Comparison of ENCODE assay signal across 8 cellular contexts in genomic region chr17:29615492-29616299, GRCh38. TPM values are rescaled to one million over a fixed set of nuclear protein-coding genes. Genes with fewer than 3 reads are reported as not detected.
DNase-seq lines count a peak whose midpoint lies in the region; ATAC-seq and TF ChIP-seq lines count a peak whose summit lies in the region.

No MANE protein-coding gene starts in this region.

- H3K27me3 ChIP-seq in effector memory CD4-positive, alpha-beta T cell (replicated peaks; ENCODE audit: control insufficient read depth, insufficient read depth, low read length, poor library complexity, severe bottlenecking) = no peaks in the 10 kb centered on the region

- no peaks in the 10 kb centered on the region for H3K9me3 ChIP-seq in HEK293 (ENCODE audit: control insufficient read depth, insufficient read depth, low read depth, low read length)
- no peaks in the 10 kb centered on the region for H3K9me3 ChIP-seq in effector memory CD4-positive, alpha-beta T cell (ENCODE audit: control insufficient read depth, low read length)

- DNase-seq in DMS153 treated with DMSO at 0.1 percent for 48 hours (lab: John Stamatoyannopoulos, UW; ENCODE audit: unreplicated experiment) (peak; percentile 80), NCI-H460 (ENCODE audit: extremely low read depth, low read depth) (peak; percentile 58), lung microvascular endothelial cell (ENCODE audit: low read depth in 2 of 2) (peak; percentile 87 to 90), NCI-H2227 treated with DMSO at 0.1 percent for 48 hours (lab: John Stamatoyannopoulos, UW) (no peak)
- DNase-seq in activated CD8-positive, alpha-beta memory T cell treated with anti-CD3 and anti-CD28 coated beads, Interleukin-2, amount 10 ng/mL, durations not matched to agents 7 days and 5 days = peak; percentile 92
- DNase-seq in effector memory CD4-positive, alpha-beta T cell = peak; percentile 82 to 85 (median 83)
- peak in 2 of 3 experiments; percentile 74 to 76 for DNase-seq in stimulated activated CD4-positive, alpha-beta T cell treated with anti-CD3 and anti-CD28 coated beads, TNF-alpha, amount 100 ng/mL, for 4 hours (ENCODE audit: low read depth in 3 of 3)

- H3K36me3 Mint-ChIP-seq in activated CD8-positive, alpha-beta memory T cell treated with anti-CD3 and anti-CD28 coated beads, Interleukin-2, amount 10 ng/mL, durations not matched to agents 7 days and 5 days = no peaks in the 10 kb centered on the region

- H3K27ac ChIP-seq in HEK293 (ENCODE audit: extremely low read depth, low read depth, low read length) = no peak overlapping the region
- H3K27ac ChIP-seq in effector memory CD4-positive, alpha-beta T cell (ENCODE audit: insufficient read depth, low read length, poor library complexity, severe bottlenecking) = peak overlapping the region; percentile 60

- no peak overlapping the region for H3K4me3 ChIP-seq in HEK293 (ENCODE audit: low read depth, low read length)
- peak overlapping the region; percentile 68 for H3K4me3 ChIP-seq in effector memory CD4-positive, alpha-beta T cell (ENCODE audit: insufficient read depth, low read depth, low read length, poor library complexity, severe bottlenecking)

- H3K27ac Mint-ChIP-seq in activated CD8-positive, alpha-beta memory T cell treated with anti-CD3 and anti-CD28 coated beads, Interleukin-2, amount 10 ng/mL, durations not matched to agents 7 days and 5 days = peak overlapping the region; percentile 95

- H3K36me3 ChIP-seq in HEK293 (ENCODE audit: control insufficient read depth in 2 of 2, insufficient read depth in 1 of 2, low read length in 2 of 2) = peaks cover 0 to 36% of the 10 kb centered on the region in 2 experiments; a peak in 1 of 3 replicates
- no peaks in the 10 kb centered on the region for H3K36me3 ChIP-seq in effector memory CD4-positive, alpha-beta T cell (ENCODE audit: control insufficient read depth, insufficient read depth, low read length)

- H3K4me1 ChIP-seq in HEK293 (ENCODE audit: control insufficient read depth, insufficient read depth, low read length) = peaks cover 4% of the 10 kb centered on the region; the same call in 1 of the 2 replicates
- H3K4me1 ChIP-seq in effector memory CD4-positive, alpha-beta T cell (ENCODE audit: control insufficient read depth, insufficient read depth, low read length, poor library complexity, severe bottlenecking) = peaks cover 57% of the 10 kb centered on the region

- peaks cover 44% of the 10 kb centered on the region for H3K4me1 Mint-ChIP-seq in activated CD8-positive, alpha-beta memory T cell treated with anti-CD3 and anti-CD28 coated beads, Interleukin-2, amount 10 ng/mL, durations not matched to agents 7 days and 5 days

- peak overlapping the region; percentile 80 for H3K4me3 Mint-ChIP-seq in activated CD8-positive, alpha-beta memory T cell treated with anti-CD3 and anti-CD28 coated beads, Interleukin-2, amount 10 ng/mL, durations not matched to agents 7 days and 5 days

- POLR2A ChIA-PET in HEK293 (lab: Yijun Ruan, JAX) = interaction anchor here (0.8 kb wide), 1 partner anchor 41 kb away, joined by 3 read pairs; no protein-coding TSS in a partner anchor

- no peaks in the 10 kb centered on the region for H3K9me3 Mint-ChIP-seq in activated CD8-positive, alpha-beta memory T cell treated with anti-CD3 and anti-CD28 coated beads, Interleukin-2, amount 10 ng/mL, durations not matched to agents 7 days and 5 days (ENCODE audit: low read depth)

- peak; percentile 66 for ATAC-seq in activated CD8-positive, alpha-beta memory T cell treated with anti-CD3 and anti-CD28 coated beads, Interleukin-2, amount 10 ng/mL, durations not matched to agents 7 days and 5 days

- CTCF ChIA-PET in HEK293 (lab: Yijun Ruan, JAX) = interaction anchor here (0.6 to 1.5 kb wide), 4 partner anchors 9 to 150 kb away, joined by 3 to 5 read pairs (median 4); no protein-coding TSS in a partner anchor
- CTCF ChIA-PET in activated CD8-positive, alpha-beta memory T cell treated with anti-CD3 and anti-CD28 coated beads, Interleukin-2, amount 10 ng/mL, durations not matched to agents 7 days and 5 days (lab: Charles Lee) = interaction anchor here (0.7 to 24.4 kb wide), 18 partner anchors 11 to 492 kb away, joined by 3 to 458 read pairs (median 5); partner anchors contain the start of genes ABHD15, ANKRD13B, MYO18A and NUFIP2

- TF ChIP-seq CTCF in HEK293 (tag by site-specific recombination; IDR thresholded peaks at IDR 0.05) = no peak

- H3K27me3 Mint-ChIP-seq in activated CD8-positive, alpha-beta memory T cell treated with anti-CD3 and anti-CD28 coated beads, Interleukin-2, amount 10 ng/mL, durations not matched to agents 7 days and 5 days = peaks cover 12% of the 10 kb centered on the region

TF ChIP-seq in HEK293, 187 proteins besides CTCF, POLR2A, EP300 and RAD21:
- TF ChIP-seq GLI4 (tag by site-specific recombination; IDR thresholded peaks at IDR 0.05) (no peak), GLI2 (tag by site-specific recombination; IDR thresholded peaks at IDR 0.05; ENCODE audit: borderline replicate concordance, low read depth) (no peak), ZNF555 (tag by site-specific recombination; conservative IDR thresholded peaks at IDR 0.05) (no peak), ZNF660 (tag by site-specific recombination; IDR thresholded peaks at IDR 0.05) (no peak), KLF8 (tag by site-specific recombination; IDR thresholded peaks at IDR 0.05) (peak; percentile 75), ZNF362 (tag by site-specific recombination; IDR thresholded peaks at IDR 0.05) (no peak), IKZF3 (tag by site-specific recombination; IDR thresholded peaks at IDR 0.05) (no peak), ZNF138 (tag by site-specific recombination; IDR thresholded peaks at IDR 0.05; ENCODE audit: borderline replicate concordance) (no peak), BCL11B (tag by site-specific recombination; IDR thresholded peaks at IDR 0.05; ENCODE audit: low read depth) (no peak), ZNF449 (tag by site-specific recombination; IDR thresholded peaks at IDR 0.05) (0 out of 2 replicates have a peak, but pooled peaks have one; percentile 17), KLF1 (tag by site-specific recombination; IDR thresholded peaks at IDR 0.05) (peak; percentile 92), ZNF623 (tag by site-specific recombination; IDR thresholded peaks at IDR 0.05) (no peak), GFI1B (tag by site-specific recombination; IDR thresholded peaks at IDR 0.05) (no peak), ZFP3 (tag by site-specific recombination; IDR thresholded peaks at IDR 0.05; ENCODE audit: low read depth) (no peak)

RNA-seq across cellular contexts. Expression of gene CORO6, which starts 7.0 kb away (rescaled TPM):
- total RNA-seq in NCI-H460 (2014; rRNA removed; shearing (Covaris generic)) = 0.63 and 0.87 TPM in 2 replicates
- polyA plus RNA-seq in NCI-H460 (2014; cell fraction: nucleus; rRNA removed) = 18.3 and 20.4 TPM in 2 replicates
- 1 to 10 TPM; 2.7 to 7.0 TPM for total RNA-seq in activated CD8-positive, alpha-beta memory T cell treated with anti-CD3 and anti-CD28 coated beads, Interleukin-2, amount 10 ng/mL, durations not matched to agents 7 days and 5 days
- total RNA-seq in lung microvascular endothelial cell = 0.40 and 0.87 TPM in 2 replicates

RNA-seq across cellular contexts. Expression of gene ANKRD13B, which starts 22.8 kb away (rescaled TPM):
- 14.7 and 19.1 TPM in 2 replicates for total RNA-seq in NCI-H460 (2014; rRNA removed; shearing (Covaris generic))
- polyA plus RNA-seq in NCI-H460 (2014; cell fraction: nucleus; rRNA removed) = 107 and 139 TPM in 2 replicates
- total RNA-seq in activated CD8-positive, alpha-beta memory T cell treated with anti-CD3 and anti-CD28 coated beads, Interleukin-2, amount 10 ng/mL, durations not matched to agents 7 days and 5 days = 10 to 100 TPM; 15.6 to 20.1 TPM
- total RNA-seq in lung microvascular endothelial cell = 3.1 and 4.8 TPM in 2 replicates

RNA-seq across cellular contexts. Expression of gene GIT1, which starts 26.2 kb away (rescaled TPM):
- total RNA-seq in NCI-H460 (2014; rRNA removed; shearing (Covaris generic)) = 37.9 and 41.3 TPM in 2 replicates
- 89.1 and 93.9 TPM in 2 replicates for polyA plus RNA-seq in NCI-H460 (2014; cell fraction: nucleus; rRNA removed)
- total RNA-seq in activated CD8-positive, alpha-beta memory T cell treated with anti-CD3 and anti-CD28 coated beads, Interleukin-2, amount 10 ng/mL, durations not matched to agents 7 days and 5 days = 10 to 100 TPM; 69.5 to 79.5 TPM
- total RNA-seq in lung microvascular endothelial cell = 25.1 and 35.7 TPM in 2 replicates

RNA-seq across cellular contexts. Expression of gene TP53I13, which starts 47.2 kb away (rescaled TPM):
- 65.2 and 83.3 TPM in 2 replicates for total RNA-seq in NCI-H460 (2014; rRNA removed; shearing (Covaris generic))
- 284 and 327 TPM in 2 replicates for polyA plus RNA-seq in NCI-H460 (2014; cell fraction: nucleus; rRNA removed)
- total RNA-seq in activated CD8-positive, alpha-beta memory T cell treated with anti-CD3 and anti-CD28 coated beads, Interleukin-2, amount 10 ng/mL, durations not matched to agents 7 days and 5 days = 100 to 1,000 TPM in 1 of 2 experiments, 10 to 100 TPM in 1; 97.0 to 131 TPM
- total RNA-seq in lung microvascular endothelial cell = 17.7 and 29.2 TPM in 2 replicates

RNA-seq across cellular contexts. Expression of gene ABHD15, which starts 48.9 kb away (rescaled TPM):
- total RNA-seq in NCI-H460 (2014; rRNA removed; shearing (Covaris generic)) = 13.1 and 14.0 TPM in 2 replicates
- 11.2 and 18.3 TPM in 2 replicates for polyA plus RNA-seq in NCI-H460 (2014; cell fraction: nucleus; rRNA removed)
- total RNA-seq in activated CD8-positive, alpha-beta memory T cell treated with anti-CD3 and anti-CD28 coated beads, Interleukin-2, amount 10 ng/mL, durations not matched to agents 7 days and 5 days = 10 to 100 TPM; 20.0 to 20.3 TPM
- 3.7 and 4.2 TPM in 2 replicates for total RNA-seq in lung microvascular endothelial cell
